In genomic region chr10:73591578-73591902, GRCh38 we compare ENCODE assay signal across 8 cellular contexts. TPM values are rescaled to one million over a fixed set of nuclear protein-coding genes. Genes with fewer than 3 reads are reported as not detected.
A peak's percentile ranks its signal among the peaks of the same experiment; 100 is the strongest.
DNase-seq lines count a peak whose midpoint lies in the region; ATAC-seq, FAIRE-seq and TF ChIP-seq lines count a peak whose summit lies in the region.

No MANE protein-coding gene starts in this region.

- no TSS peak for BruUV-seq in GM12878 (replicated peaks; lab: Mats Ljungman, UMichigan)

- no peaks in the 10 kb centered on the region for H3K36me3 ChIP-seq in GM12878 (ENCODE audit: control insufficient read depth in 2 of 2, insufficient read depth in 2 of 2, low read length in 1 of 2)
- H3K36me3 ChIP-seq in left lung, result no peaks in the 10 kb centered on the region
- H3K36me3 ChIP-seq in tibial artery, result no peaks in the 10 kb centered on the region

- RAD21 ChIA-PET in GM12878 (lab: Charles Lee; ENCODE audit: unreplicated experiment), result interaction anchor here (1.0 to 2.4 kb wide), 5 partner anchors 21 to 126 kb away, joined by 3 to 6 read pairs (median 4); no protein-coding TSS in a partner anchor

- peak overlapping the region; percentile 14; the same call in 1 of the 2 replicates for H3K9ac ChIP-seq in GM12878 (ENCODE audit: control insufficient read depth, insufficient read depth, low read length)

- intact Hi-C loops in GM12878 (cut with micrococcal nuclease; ENCODE audit: unreplicated experiment) (no loop called here), left lung (cut with DNase I) (no loop called here), tibial artery (cut with DNase I; ENCODE audit: low total_unique reads) (no loop called here)

- H2AFZ ChIP-seq in GM12878 (ENCODE audit: control insufficient read depth, low read depth, low read length), result peak overlapping the region; percentile 86

- H3K4me1 ChIP-seq in GM12878 (ENCODE audit: control insufficient read depth, insufficient read depth, low read length) (peaks cover 4% of the 10 kb centered on the region; the same call in 1 of the 2 replicates), left lung (peaks cover 17 to 39% of the 10 kb centered on the region in 2 donors), tibial artery (peaks cover 0 to 32% (median 23%) of the 10 kb centered on the region in 4 donors)

- no peaks in the 10 kb centered on the region for H3K27me3 Mint-ChIP-seq in activated CD8-positive, alpha-beta memory T cell treated with anti-CD3 and anti-CD28 coated beads, Interleukin-2, amount 10 ng/mL, durations not matched to agents 7 days and 5 days

- H3K9me3 Mint-ChIP-seq in activated CD8-positive, alpha-beta memory T cell treated with anti-CD3 and anti-CD28 coated beads, Interleukin-2, amount 10 ng/mL, durations not matched to agents 7 days and 5 days (ENCODE audit: low read depth), result no peaks in the 10 kb centered on the region

- H3K9me3 ChIP-seq in GM12878 (replicated peaks; ENCODE audit: control insufficient read depth, insufficient read depth, low read length) (no peaks in the 10 kb centered on the region), left lung (no peaks in the 10 kb centered on the region), tibial artery (no peaks in the 10 kb centered on the region)

- no peaks in the 10 kb centered on the region for H3K36me3 Mint-ChIP-seq in activated CD8-positive, alpha-beta memory T cell treated with anti-CD3 and anti-CD28 coated beads, Interleukin-2, amount 10 ng/mL, durations not matched to agents 7 days and 5 days

- peak; percentile 12 for ATAC-seq in activated CD8-positive, alpha-beta memory T cell treated with anti-CD3 and anti-CD28 coated beads, Interleukin-2, amount 10 ng/mL, durations not matched to agents 7 days and 5 days
- peak; percentile 42 for ATAC-seq in GM12878
- peak; percentile 7 for ATAC-seq in left lung
- no peak for ATAC-seq in HG02642 (IDR thresholded peaks at IDR 0.05; ENCODE audit: poor library complexity, unreplicated experiment)
- no peak for ATAC-seq in HG02759 (IDR thresholded peaks at IDR 0.05; ENCODE audit: unreplicated experiment)

- in situ Hi-C loops in GM12878 (cut with MboI), result no loop called here

- H3K4me3 ChIP-seq in GM12878, result no peak overlapping the region
- no peak overlapping the region for H3K4me3 ChIP-seq in left lung
- H3K4me3 ChIP-seq in tibial artery, result no peak overlapping the region

- WGBS in GM12878 (ENCODE audit: insufficient coverage, insufficient replicate concordance, low lambda C conversion rate, missing lambda C conversion rate), result 46% methylated on average over 2 of the region's 2 CpGs

- FAIRE-seq in GM12878 (lab: Jason Lieb, UNC), result no peak

- no peaks in the 10 kb centered on the region for H3K27me3 ChIP-seq in GM12878 (replicated peaks in 1 of 2; ENCODE audit: control insufficient read depth in 2 of 2, insufficient read depth in 2 of 2, low read length in 1 of 2)
- H3K27me3 ChIP-seq in left lung, result no peaks in the 10 kb centered on the region
- no peaks in the 10 kb centered on the region for H3K27me3 ChIP-seq in tibial artery

- no peak for TF ChIP-seq EP300 in GM12878 (IDR thresholded peaks at IDR 0.05; ENCODE audit: borderline replicate concordance in 1 of 2, control insufficient read depth in 1 of 2, low read depth in 2 of 2, low read length in 2 of 2)

- no peaks in the 10 kb centered on the region for H3K79me2 ChIP-seq in GM12878 (ENCODE audit: control insufficient read depth, insufficient read depth, low read length)

- peak overlapping the region; percentile 30 for H3K4me2 ChIP-seq in GM12878 (ENCODE audit: control insufficient read depth, insufficient read depth)

- H3K27ac ChIP-seq in GM12878 (ENCODE audit: control insufficient read depth, insufficient read depth) (no peak overlapping the region), left lung (peak overlapping the region; percentile 71 to 80), tibial artery (peak overlapping the region; percentile 29 to 49)

- no peak for TF ChIP-seq CTCF in GM12878 (IDR thresholded peaks at IDR 0.05 in 2 of 3, conservative IDR thresholded peaks at IDR 0.05 in 1 of 3; ENCODE audit: control insufficient read depth in 2 of 3, extremely low read depth in 1 of 3, insufficient read depth in 1 of 3, low read depth in 3 of 3, low read length in 3 of 3)
- no peak for TF ChIP-seq CTCF in left lung (IDR thresholded peaks at IDR 0.05)
- TF ChIP-seq CTCF in tibial artery (IDR thresholded peaks at IDR 0.05), result no peak

- POLR2A ChIA-PET in GM12878 (lab: Charles Lee), result interaction anchor here (0.6 to 1.3 kb wide), 5 partner anchors 17 to 164 kb away, joined by 3 to 4 read pairs (median 3); no protein-coding TSS in a partner anchor

- peak overlapping the region; percentile 1 for H3K4me3 Mint-ChIP-seq in activated CD8-positive, alpha-beta memory T cell treated with anti-CD3 and anti-CD28 coated beads, Interleukin-2, amount 10 ng/mL, durations not matched to agents 7 days and 5 days

- no peak for TF ChIP-seq RAD21 in GM12878 (IDR thresholded peaks at IDR 0.05; ENCODE audit: insufficient read depth, low read depth, low read length)

- H4K20me1 ChIP-seq in GM12878 (ENCODE audit: control insufficient read depth, insufficient read depth), result no peaks in the 10 kb centered on the region

- CTCF ChIA-PET in activated CD8-positive, alpha-beta memory T cell treated with anti-CD3 and anti-CD28 coated beads, Interleukin-2, amount 10 ng/mL, durations not matched to agents 7 days and 5 days (lab: Charles Lee), result interaction anchor here (2.5 kb wide), 1 partner anchor 62 kb away, joined by 9 read pairs; no protein-coding TSS in a partner anchor
- CTCF ChIA-PET in GM12878 (lab: Yijun Ruan, JAX), result interaction anchor here (1.0 to 1.6 kb wide), 4 partner anchors 10 to 295 kb away, joined by 3 to 7 read pairs (median 5); no protein-coding TSS in a partner anchor

- SMC1A ChIA-PET in GM12878 (lab: Charles Lee; ENCODE audit: uncharacterized antibody, unreplicated experiment), result interaction anchor here (1.2 to 2.2 kb wide), 9 partner anchors 10 to 58 kb away, joined by 3 to 8 read pairs (median 4); no protein-coding TSS in a partner anchor

- TF ChIP-seq POLR2A in GM12878 (IDR thresholded peaks at IDR 0.05; ENCODE audit: low read depth, low read length), result no peak

- DNase-seq in activated CD8-positive, alpha-beta memory T cell treated with anti-CD3 and anti-CD28 coated beads, Interleukin-2, amount 10 ng/mL, durations not matched to agents 7 days and 5 days, result no peak
- no peak for DNase-seq in activated CD8-positive, alpha-beta memory T cell treated with anti-CD3 and anti-CD28 coated beads for 24 hours
- DNase-seq in GM12878 (ENCODE audit: low read depth, low spot score) (no peak), left lung (no peak), tibial artery (no peak), GM19238 (ENCODE audit: insufficient read length, low spot score) (no peak)

- peaks cover 16% of the 10 kb centered on the region for H3K4me1 Mint-ChIP-seq in activated CD8-positive, alpha-beta memory T cell treated with anti-CD3 and anti-CD28 coated beads, Interleukin-2, amount 10 ng/mL, durations not matched to agents 7 days and 5 days

- H3K27ac Mint-ChIP-seq in activated CD8-positive, alpha-beta memory T cell treated with anti-CD3 and anti-CD28 coated beads, Interleukin-2, amount 10 ng/mL, durations not matched to agents 7 days and 5 days, result peak overlapping the region; percentile 57

TF ChIP-seq in GM12878, 131 proteins besides CTCF, POLR2A, EP300 and RAD21 (continues in another document):
- no peak for TF ChIP-seq BCL11A (IDR thresholded peaks at IDR 0.05; ENCODE audit: low read depth, low read length)
- TF ChIP-seq RBBP5 (conservative IDR thresholded peaks at IDR 0.05), result no peak
- no peak for TF ChIP-seq GABPA (IDR thresholded peaks at IDR 0.05; ENCODE audit: low read depth)

RNA-seq across cellular contexts. Expression of gene USP54, which starts 0.4 kb away (rescaled TPM):
- 1 to 10 TPM; 3.5 to 6.7 TPM for total RNA-seq in activated CD8-positive, alpha-beta memory T cell treated with anti-CD3 and anti-CD28 coated beads, Interleukin-2, amount 10 ng/mL, durations not matched to agents 7 days and 5 days
- 50.8 and 69.4 TPM in 2 replicates for total RNA-seq in GM12878 (2013; cell fraction: nucleolus; rRNA removed)
- 4.1 and 5.7 TPM in 2 replicates for total RNA-seq in GM12878 (2014; rRNA removed)
- 4.9 and 5.4 TPM in 2 replicates for total RNA-seq in GM12878 (2014; rRNA removed; fragmentation: Illumina TruSeq; extraction: Trizol)
- total RNA-seq in GM12878 (2021), result 7.0 and 9.5 TPM in 2 replicates
- 2.0 TPM for polyA plus RNA-seq in GM12878 (2011; ENCODE audit: low read depth)
- polyA plus RNA-seq in GM12878 (2011; rRNA removed), result 10.3 and 10.5 TPM in 2 replicates
- 6.2 and 7.0 TPM in 2 replicates for polyA plus RNA-seq in GM12878 (2011; cell fraction: cytosol; rRNA removed)
- 6.1 and 6.2 TPM in 2 replicates for polyA plus RNA-seq in GM12878 (2011; cell fraction: nucleus; rRNA removed)
- 2.4 and 2.8 TPM in 2 replicates for polyA plus RNA-seq in GM12878 (2012)
- 5.6 and 8.8 TPM in 2 replicates for polyA plus RNA-seq in GM12878 (2014; fragmentation: Illumina TruSeq; extraction: Trizol)
- 1 to 10 TPM in 1 of 2 experiments, under 1 TPM in 1; 0.93 to 1.7 TPM for polyA plus RNA-seq in GM12878 (2014; fragmentation: Nextera tagmentation; extraction: Ambion mirVana)
- 3.9 and 4.7 TPM in 2 replicates for polyA plus RNA-seq in GM12878 (2014; rRNA removed)
- 1 to 10 TPM; 3.9 to 6.3 TPM for polyA plus RNA-seq in GM12878 (2016; fragmentation: Nextera tagmentation; extraction: Ambion mirVana)
- polyA minus RNA-seq in GM12878 (2011; rRNA and poly(A)+ RNA removed), result 8.4 and 22.5 TPM in 2 replicates
- polyA minus RNA-seq in GM12878 (2011; cell fraction: cytosol; rRNA and poly(A)+ RNA removed), result 5.5 and 6.3 TPM in 2 replicates
- polyA minus RNA-seq in GM12878 (2011; cell fraction: nucleus; rRNA and poly(A)+ RNA removed), result 5.1 and 7.4 TPM in 2 replicates
- total RNA-seq in left lung, result 100 to 1,000 TPM in 1 of 2 donors, 10 to 100 TPM in 1; 67.3 to 122 TPM

RNA-seq across cellular contexts. Expression of gene MYOZ1, which starts 49.7 kb away (rescaled TPM):
- total RNA-seq in activated CD8-positive, alpha-beta memory T cell treated with anti-CD3 and anti-CD28 coated beads, Interleukin-2, amount 10 ng/mL, durations not matched to agents 7 days and 5 days, result not detected
- not detected in 2 replicates for total RNA-seq in GM12878 (2013; cell fraction: nucleolus; rRNA removed)
- total RNA-seq in GM12878 (2014; rRNA removed) (0.54 and 0.56 TPM in 2 replicates), GM12878 (2014; rRNA removed; fragmentation: Illumina TruSeq; extraction: Trizol) (0.58 and 0.78 TPM in 2 replicates), GM12878 (2021) (0.66 and 0.67 TPM in 2 replicates), left lung (1 to 10 TPM in 1 of 2 donors, under 1 TPM in 1; 0.99 to 2.1 TPM)
- not detected for polyA plus RNA-seq in GM12878 (2011; ENCODE audit: low read depth)
- polyA plus RNA-seq in GM12878 (2011; rRNA removed) (0.05 and 0.07 TPM in 2 replicates), GM12878 (2014; fragmentation: Illumina TruSeq; extraction: Trizol) (0.46 and 0.78 TPM in 2 replicates), GM12878 (2014; fragmentation: Nextera tagmentation; extraction: Ambion mirVana) (under 1 TPM; 0.11 to 0.35 TPM), GM12878 (2014; rRNA removed) (0.95 and 1.5 TPM in 2 replicates), GM12878 (2016; fragmentation: Nextera tagmentation; extraction: Ambion mirVana) (1 to 10 TPM; 1.3 to 2.0 TPM)
- polyA plus RNA-seq in GM12878 (2011; cell fraction: cytosol; rRNA removed), result 0.07 and 0.10 TPM in 2 replicates
- 0.09 and 0.12 TPM in 2 replicates for polyA plus RNA-seq in GM12878 (2011; cell fraction: nucleus; rRNA removed)
- polyA plus RNA-seq in GM12878 (2012), result 0.19 and 0.45 TPM in 2 replicates
- polyA minus RNA-seq in GM12878 (2011; rRNA and poly(A)+ RNA removed), result not detected in 2 replicates
- polyA minus RNA-seq in GM12878 (2011; cell fraction: cytosol; rRNA and poly(A)+ RNA removed), result not detected in 2 replicates
- polyA minus RNA-seq in GM12878 (2011; cell fraction: nucleus; rRNA and poly(A)+ RNA removed), result not detected in 2 replicates

Comparison
In these comparisons a context has a peak if more than half of its experiments do, and no peak if none do; other contexts are left out.
1. ATAC-seq: peak in activated CD8-positive, alpha-beta memory T cell treated with anti-CD3 and anti-CD28 coated beads, Interleukin-2, amount 10 ng/mL, durations not matched to agents 7 days and 5 days (single experiment), GM12878 (single experiment) and left lung (single experiment); none in HG02642 (single experiment) and HG02759 (single experiment).